In the genomic region with DNA sequence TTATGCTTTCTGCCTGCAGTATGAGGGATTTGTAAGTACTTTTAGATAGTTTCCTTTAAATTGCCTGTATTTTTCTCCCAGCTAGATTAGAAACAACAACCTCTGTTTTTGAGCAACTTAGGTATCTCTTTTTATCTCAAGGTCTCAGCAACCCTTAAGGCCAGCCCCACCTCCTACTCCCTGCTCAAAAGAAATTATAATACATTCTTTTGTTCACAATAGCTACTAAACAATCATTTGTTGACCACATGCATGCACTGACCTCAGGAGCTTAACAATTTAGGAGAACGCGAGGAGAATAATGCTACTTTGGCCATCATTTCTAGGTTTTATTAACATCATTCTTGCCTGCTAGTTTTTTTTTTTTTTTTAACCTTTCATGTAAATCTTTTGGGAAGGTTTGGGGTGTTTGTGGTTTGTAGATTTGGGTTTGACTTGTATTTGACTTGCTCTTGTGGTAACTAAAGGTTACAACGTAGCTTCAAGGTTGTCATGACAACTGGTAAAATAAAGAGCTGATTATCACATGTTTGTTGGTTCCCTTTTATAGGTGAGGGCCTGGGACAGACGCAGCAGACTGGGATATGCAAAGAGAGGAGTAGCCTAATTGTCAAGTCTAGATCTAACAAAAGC, we compare ENCODE assay signal across 1 cellular context.
TF ChIP-seq lines count a peak whose summit lies in the region.

No MANE protein-coding gene starts in this region.

TF ChIP-seq in SK-N-SH, 30 proteins besides CTCF, POLR2A, EP300 and RAD21 (continued from another document):
- TF ChIP-seq, protein P1, sequence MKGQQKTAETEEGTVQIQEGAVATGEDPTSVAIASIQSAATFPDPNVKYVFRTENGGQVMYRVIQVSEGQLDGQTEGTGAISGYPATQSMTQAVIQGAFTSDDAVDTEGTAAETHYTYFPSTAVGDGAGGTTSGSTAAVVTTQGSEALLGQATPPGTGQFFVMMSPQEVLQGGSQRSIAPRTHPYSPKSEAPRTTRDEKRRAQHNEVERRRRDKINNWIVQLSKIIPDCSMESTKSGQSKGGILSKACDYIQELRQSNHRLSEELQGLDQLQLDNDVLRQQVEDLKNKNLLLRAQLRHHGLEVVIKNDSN (IDR thresholded peaks at IDR 0.05; ENCODE audit: borderline replicate concordance, low read depth), result no peak
- no peak for TF ChIP-seq POLR2AphosphoS5 (IDR thresholded peaks at IDR 0.05; ENCODE audit: low read depth, low read length)
- no peak for TF ChIP-seq FOXM1 (IDR thresholded peaks at IDR 0.05; ENCODE audit: low read depth)
- TF ChIP-seq, protein P2, sequence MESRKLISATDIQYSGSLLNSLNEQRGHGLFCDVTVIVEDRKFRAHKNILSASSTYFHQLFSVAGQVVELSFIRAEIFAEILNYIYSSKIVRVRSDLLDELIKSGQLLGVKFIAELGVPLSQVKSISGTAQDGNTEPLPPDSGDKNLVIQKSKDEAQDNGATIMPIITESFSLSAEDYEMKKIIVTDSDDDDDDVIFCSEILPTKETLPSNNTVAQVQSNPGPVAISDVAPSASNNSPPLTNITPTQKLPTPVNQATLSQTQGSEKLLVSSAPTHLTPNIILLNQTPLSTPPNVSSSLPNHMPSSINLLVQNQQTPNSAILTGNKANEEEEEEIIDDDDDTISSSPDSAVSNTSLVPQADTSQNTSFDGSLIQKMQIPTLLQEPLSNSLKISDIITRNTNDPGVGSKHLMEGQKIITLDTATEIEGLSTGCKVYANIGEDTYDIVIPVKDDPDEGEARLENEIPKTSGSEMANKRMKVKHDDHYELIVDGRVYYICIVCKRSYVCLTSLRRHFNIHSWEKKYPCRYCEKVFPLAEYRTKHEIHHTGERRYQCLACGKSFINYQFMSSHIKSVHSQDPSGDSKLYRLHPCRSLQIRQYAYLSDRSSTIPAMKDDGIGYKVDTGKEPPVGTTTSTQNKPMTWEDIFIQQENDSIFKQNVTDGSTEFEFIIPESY (IDR thresholded peaks at IDR 0.05; ENCODE audit: borderline replicate concordance, low read depth), result no peak
- TF ChIP-seq MEF2A (IDR thresholded peaks at IDR 0.05; ENCODE audit: borderline replicate concordance, low read depth), result no peak
- no peak for TF ChIP-seq EZH2phosphoT487 (IDR thresholded peaks at IDR 0.05; ENCODE audit: borderline replicate concordance, low read depth)
- no peak for TF ChIP-seq YY1 (IDR thresholded peaks at IDR 0.05; ENCODE audit: low read depth)
